In genomic region chr4:4853371-4853823, GRCh38 we compare ENCODE assay signal across 10 cellular contexts. TPM values are rescaled to one million over a fixed set of nuclear protein-coding genes. Genes with fewer than 3 reads are reported as not detected.
DNase-seq lines count a peak whose midpoint lies in the region; ATAC-seq and TF ChIP-seq lines count a peak whose summit lies in the region.
"Had no signal": no experiment of that assay in that cellular context is flagged by ENCODE, and none has a peak within 500 bp of the region (broad histone marks: within the 10 kb centered on the region; RNA-seq: fewer than 3 reads in every experiment).

No MANE protein-coding gene starts in this region.

- DNase-seq in T-helper 2 cell treated with Interferon-gamma antibody and Interleukin-4, amounts not matched to agents 5 μg/mL and 100 μg/mL, for 36 hours (ENCODE audit: low spot score) = no peak
- DNase-seq in T-helper 2 cell = no peak
- peak; percentile 24 for DNase-seq in RWPE2 (ENCODE audit: low spot score)
- DNase-seq in right cardiac atrium = no peak
- no peak for DNase-seq in AML-193 (lab: John Stamatoyannopoulos, UW)
- no peak for DNase-seq in NCI-H2196 (lab: John Stamatoyannopoulos, UW; ENCODE audit: unreplicated experiment)
- DNase-seq: NCI-H2107 had no signal

- WGBS in right cardiac atrium = 2% methylated on average over 26 of the region's 26 CpGs

- H3K27ac Mint-ChIP-seq in T-helper 2 cell treated with Interferon-gamma antibody and Interleukin-4, amounts not matched to agents 5 μg/mL and 100 μg/mL, for 36 hours = no peak overlapping the region

- H3K36me3 ChIP-seq in RWPE2 (ENCODE audit: low read depth) (no peaks in the 10 kb centered on the region), stomach smooth muscle (ENCODE audit: control insufficient read depth in 2 of 2, insufficient read depth in 2 of 2, low read length in 2 of 2) (no peaks in the 10 kb centered on the region)

- intact Hi-C loops in right cardiac atrium (cut with DNase I) = no loop called here

- H3K27ac ChIP-seq in RWPE2 (ENCODE audit: poor library complexity, severe bottlenecking) (no peak overlapping the region), right cardiac atrium (ENCODE audit: low read length) (no peak overlapping the region), stomach smooth muscle (ENCODE audit: low read length) (no peak overlapping the region)
- H3K27ac ChIP-seq: A549 had no signal

- peaks cover 71% of the 10 kb centered on the region for H3K27me3 Mint-ChIP-seq in T-helper 2 cell treated with Interferon-gamma antibody and Interleukin-4, amounts not matched to agents 5 μg/mL and 100 μg/mL, for 36 hours (ENCODE audit: low read depth)

- H3K9me3 ChIP-seq in RWPE2 (ENCODE audit: severe bottlenecking) = no peaks in the 10 kb centered on the region
- no peaks in the 10 kb centered on the region for H3K9me3 ChIP-seq in right cardiac atrium (ENCODE audit: control insufficient read depth, low read length)
- H3K9me3 ChIP-seq in stomach smooth muscle (ENCODE audit: control insufficient read depth in 2 of 2, low read length in 2 of 2) = no peaks in the 10 kb centered on the region
- H3K9me3 ChIP-seq: A549 had no signal

- H3K36me3 Mint-ChIP-seq in T-helper 2 cell treated with Interferon-gamma antibody and Interleukin-4, amounts not matched to agents 5 μg/mL and 100 μg/mL, for 36 hours (ENCODE audit: low read depth) = no peaks in the 10 kb centered on the region

- H3K4me3 ChIP-seq in RWPE2 (ENCODE audit: severe bottlenecking) (no peak overlapping the region), right cardiac atrium (ENCODE audit: low read length) (peak overlapping the region; percentile 24), stomach smooth muscle (ENCODE audit: low read length in 2 of 2) (peak overlapping the region; percentile 53 to 67)
- H3K4me3 ChIP-seq: A549 had no signal

- TF ChIP-seq CTCF in RWPE2 (IDR thresholded peaks at IDR 0.05; ENCODE audit: poor library complexity, severe bottlenecking) = no peak

- peaks cover 64% of the 10 kb centered on the region for H3K27me3 ChIP-seq in RWPE2 (ENCODE audit: insufficient read depth, poor library complexity, severe bottlenecking)
- H3K27me3 ChIP-seq in right cardiac atrium (ENCODE audit: control insufficient read depth, insufficient read depth) = no peaks in the 10 kb centered on the region
- peaks cover 79 to 82% of the 10 kb centered on the region in 2 donors for H3K27me3 ChIP-seq in stomach smooth muscle (ENCODE audit: control insufficient read depth in 1 of 2, insufficient read depth in 2 of 2, low read length in 2 of 2)

- peaks cover 6% of the 10 kb centered on the region for H3K4me1 Mint-ChIP-seq in T-helper 2 cell treated with Interferon-gamma antibody and Interleukin-4, amounts not matched to agents 5 μg/mL and 100 μg/mL, for 36 hours (ENCODE audit: low read depth)

- H3K9ac ChIP-seq in stomach smooth muscle (ENCODE audit: low read length in 2 of 2) = no peak overlapping the region

- H3K9me3 Mint-ChIP-seq in T-helper 2 cell treated with Interferon-gamma antibody and Interleukin-4, amounts not matched to agents 5 μg/mL and 100 μg/mL, for 36 hours = no peaks in the 10 kb centered on the region

- H3K4me1 ChIP-seq in RWPE2 (ENCODE audit: insufficient read depth, poor library complexity, severe bottlenecking) (no peaks in the 10 kb centered on the region), right cardiac atrium (ENCODE audit: control insufficient read depth, insufficient read depth, low read length) (peaks cover 2% of the 10 kb centered on the region), stomach smooth muscle (ENCODE audit: control insufficient read depth, insufficient read depth, low read length) (peaks cover 25% of the 10 kb centered on the region)
- H3K4me1 ChIP-seq: A549 had no signal

- ATAC-seq in RWPE2 (ENCODE audit: low read depth) (no peak), right cardiac atrium (peak in 1 of 2 donors; percentile 17), GM19035 (IDR thresholded peaks at IDR 0.05; ENCODE audit: unreplicated experiment) (no peak)

- peak overlapping the region; percentile 66 for H3K4me3 Mint-ChIP-seq in T-helper 2 cell treated with Interferon-gamma antibody and Interleukin-4, amounts not matched to agents 5 μg/mL and 100 μg/mL, for 36 hours

RNA-seq across cellular contexts. Expression of gene MSX1, which starts 6.1 kb away (rescaled TPM):
- 1 to 10 TPM; 1.8 to 2.8 (median 2.1) TPM for total RNA-seq in right cardiac atrium
- polyA plus RNA-seq in right cardiac atrium = 3.6 TPM
